ENCODE assay signal across 10 cellular contexts in the genomic region with DNA sequence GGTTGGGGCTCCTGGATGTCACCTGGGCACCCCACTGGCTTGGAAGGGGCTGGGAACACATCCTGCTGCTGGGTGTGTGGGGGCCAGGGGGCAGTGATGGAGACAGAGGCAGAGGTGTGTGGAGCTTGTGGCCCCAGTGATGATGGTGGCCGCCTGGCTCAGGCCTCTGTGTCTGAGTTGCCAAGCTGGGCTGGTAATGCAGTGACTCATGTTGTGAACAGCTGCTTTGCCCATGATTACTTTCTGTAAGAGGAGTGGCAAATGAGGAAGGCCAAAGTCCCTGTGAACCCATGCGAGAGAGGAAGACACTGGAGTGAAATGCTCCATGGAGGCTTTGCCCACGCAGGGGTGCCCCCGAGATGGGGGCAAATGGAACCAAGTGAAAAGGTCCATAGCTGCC.
DNase-seq lines count a peak whose midpoint lies in the region; ATAC-seq and TF ChIP-seq lines count a peak whose summit lies in the region.
"Had no signal": no experiment of that assay in that cellular context is flagged by ENCODE, and none has a peak within 500 bp of the region (broad histone marks: within the 10 kb centered on the region; RNA-seq: fewer than 3 reads in every experiment).

No MANE protein-coding gene starts in this region.

- no peak for ATAC-seq in GM19397 (IDR thresholded peaks at IDR 0.05; ENCODE audit: unreplicated experiment)
- ATAC-seq in T-helper 17 cell = no peak
- ATAC-seq: WTC11 had no signal

- H3K27me3 Mint-ChIP-seq in T-helper 17 cell = peaks cover 30% of the 10 kb centered on the region
- peaks cover 13% of the 10 kb centered on the region for H3K27me3 Mint-ChIP-seq in type B pancreatic cell
- H3K27me3 Mint-ChIP-seq: brain had no signal

- H3K4me3 Mint-ChIP-seq in T-helper 17 cell (no peak overlapping the region), type B pancreatic cell (no peak overlapping the region)
- H3K4me3 Mint-ChIP-seq: brain, WTC11 had no signal

- H3K36me3 ChIP-seq in Peyer's patch (no peaks in the 10 kb centered on the region), stomach (no peaks in the 10 kb centered on the region)

- WGBS in stomach, 5 donors = 47 to 57% (median 51%) methylated on average over 4 of the region's 4 CpGs

- TF ChIP-seq EP300 in stomach (IDR thresholded peaks at IDR 0.05) = no peak

- DNase-seq in HL-60 (ENCODE audit: low read depth in 1 of 2, low spot score in 1 of 2) (peak; percentile 45 to 79), Peyer's patch (peak in 2 of 3 donors; percentile 74 to 84), fibroblast of pulmonary artery (ENCODE audit: low read depth) (peak; percentile 17), stomach (peak; percentile 50), T-helper 17 cell (no peak), type B pancreatic cell (ENCODE audit: extremely low spot score, unreplicated experiment) (no peak)
- DNase-seq: NCI-H1105 had no signal

- TF ChIP-seq CTCF in HL-60 (IDR thresholded peaks at IDR 0.05; ENCODE audit: insufficient read depth, low read length) (no peak), Peyer's patch (IDR thresholded peaks at IDR 0.05) (no peak), fibroblast of pulmonary artery (IDR thresholded peaks at IDR 0.05; ENCODE audit: low read length, missing control alignments) (no peak), stomach (IDR thresholded peaks at IDR 0.05) (no peak), type B pancreatic cell (conservative IDR thresholded peaks at IDR 0.05) (no peak)

- H3K4me1 ChIP-seq in Peyer's patch (peaks cover 0 to 21% (median 2%) of the 10 kb centered on the region in 4 donors), stomach (peaks cover 0 to 20% (median 0%) of the 10 kb centered on the region in 4 donors)

- H3K4me3 ChIP-seq in HL-60 (replicated peaks; ENCODE audit: insufficient read depth, low read length) = no peak overlapping the region
- no peak overlapping the region for H3K4me3 ChIP-seq in Peyer's patch
- no peak overlapping the region for H3K4me3 ChIP-seq in fibroblast of pulmonary artery (replicated peaks; ENCODE audit: low read depth, low read length)
- no peak overlapping the region for H3K4me3 ChIP-seq in stomach

- H3K27ac Mint-ChIP-seq in T-helper 17 cell (no peak overlapping the region), type B pancreatic cell (no peak overlapping the region)
- H3K27ac Mint-ChIP-seq: WTC11 had no signal

- no peaks in the 10 kb centered on the region for H3K36me3 Mint-ChIP-seq in T-helper 17 cell (ENCODE audit: low read depth)
- no peaks in the 10 kb centered on the region for H3K36me3 Mint-ChIP-seq in type B pancreatic cell
- H3K36me3 Mint-ChIP-seq: brain, WTC11 had no signal

- intact Hi-C loops in stomach (cut with DNase I; ENCODE audit: low total_unique reads) = no loop called here

- TF ChIP-seq POLR2A in Peyer's patch (IDR thresholded peaks at IDR 0.05) = no peak
- no peak for TF ChIP-seq POLR2A in stomach (IDR thresholded peaks at IDR 0.05)

- H3K9me3 ChIP-seq in Peyer's patch (no peaks in the 10 kb centered on the region), stomach (no peaks in the 10 kb centered on the region), T-helper 17 cell (ENCODE audit: control insufficient read depth, low read length, poor library complexity, severe bottlenecking) (no peaks in the 10 kb centered on the region)

- no peaks in the 10 kb centered on the region for H3K27me3 ChIP-seq in HL-60 (ENCODE audit: insufficient read depth, poor library complexity, severe bottlenecking)
- H3K27me3 ChIP-seq in Peyer's patch = no peaks in the 10 kb centered on the region
- H3K27me3 ChIP-seq in stomach = peaks cover 0 to 23% (median 0%) of the 10 kb centered on the region in 3 donors

- H3K4me1 Mint-ChIP-seq in T-helper 17 cell (no peaks in the 10 kb centered on the region), type B pancreatic cell (ENCODE audit: unreplicated experiment) (no peaks in the 10 kb centered on the region)

- H3K27ac ChIP-seq in HL-60 (replicated peaks) = peak overlapping the region; percentile 87
- peak overlapping the region in 2 of 4 donors; percentile 56 to 68 for H3K27ac ChIP-seq in Peyer's patch
- no peak overlapping the region for H3K27ac ChIP-seq in stomach

- no peaks in the 10 kb centered on the region for H3K9me3 Mint-ChIP-seq in type B pancreatic cell
- H3K9me3 Mint-ChIP-seq: WTC11 had no signal

Comparison
In these comparisons a context has a peak if more than half of its experiments do, and no peak if none do; other contexts are left out.
1. DNase-seq: peak in HL-60 (2 of 2), Peyer's patch (2 of 3), fibroblast of pulmonary artery (single experiment) and stomach (single experiment); none in T-helper 17 cell (0 of 3) and type B pancreatic cell (single experiment).